ENCODE assay signal across 1 cellular context in the genomic region with DNA sequence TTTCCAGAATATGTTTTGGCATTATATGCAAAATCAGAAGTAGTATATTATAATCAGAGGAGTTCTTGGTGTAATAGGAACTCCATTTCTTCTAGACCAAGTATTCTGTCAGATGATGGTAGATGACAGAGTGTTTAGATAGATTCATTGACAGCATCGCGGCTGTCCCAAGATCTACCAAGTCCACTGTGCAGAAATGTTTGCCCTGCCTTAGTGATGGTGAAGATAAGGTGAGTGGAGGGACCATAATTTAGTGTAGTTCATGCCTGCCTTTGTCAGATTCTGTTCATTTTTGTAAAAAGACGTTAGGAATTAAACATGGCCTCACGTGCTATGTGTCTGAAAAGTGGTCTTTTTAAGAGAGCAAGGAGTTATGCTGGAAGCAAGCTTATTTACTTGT.
A peak's percentile ranks its signal among the peaks of the same experiment; 100 is the strongest.
TF ChIP-seq lines count a peak whose summit lies in the region.

No MANE protein-coding gene starts in this region.

TF ChIP-seq in K562, 482 proteins besides CTCF, POLR2A, EP300 and RAD21 (continued from another document):
- TF ChIP-seq GATA2 (CRISPR knock-in tag; IDR thresholded peaks at IDR 0.05) (peak; percentile 83), MEIS2 (IDR thresholded peaks at IDR 0.05; ENCODE audit: partially characterized antibody) (peak; percentile 48)
